16 cellular contexts compared by ENCODE assay signal in the genomic region with DNA sequence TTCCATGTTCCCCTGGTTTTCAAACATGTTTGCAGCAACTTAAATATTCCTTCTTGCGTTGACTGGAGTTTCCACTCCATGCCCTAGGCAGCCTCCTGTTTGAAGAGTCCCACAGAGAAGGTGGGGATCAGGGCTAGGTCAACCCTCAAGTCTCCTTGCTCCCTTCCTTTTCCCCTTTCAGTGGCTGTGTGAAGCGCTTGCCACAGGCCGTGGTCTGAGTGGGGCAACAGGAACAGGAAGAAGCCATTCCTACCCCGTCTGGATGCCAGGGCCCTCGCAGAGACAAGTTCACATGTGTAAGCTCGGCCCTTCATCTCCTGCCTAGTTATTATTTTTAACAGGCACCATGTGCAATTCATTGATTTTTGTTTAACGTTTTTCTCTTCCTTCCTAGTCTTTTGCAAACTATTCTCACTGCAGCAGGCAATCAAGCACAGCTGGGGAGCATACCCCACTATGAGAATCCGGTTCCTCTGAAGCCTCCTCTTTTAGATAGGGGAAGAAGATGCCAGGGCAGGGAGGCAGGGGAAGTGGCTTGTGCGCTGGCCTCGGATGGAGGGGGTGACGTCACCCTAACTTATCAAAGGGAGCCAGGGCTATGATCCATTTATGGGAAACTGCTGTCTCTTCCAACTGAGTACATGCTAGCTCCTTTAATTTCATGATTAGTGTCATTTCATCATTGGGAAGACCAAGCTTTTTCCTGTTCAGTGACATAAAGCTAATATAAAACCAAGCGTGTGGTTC.
DNase-seq lines count a peak whose midpoint lies in the region; ATAC-seq and TF ChIP-seq lines count a peak whose summit lies in the region.
"Had no signal": no experiment of that assay in that cellular context is flagged by ENCODE, and none has a peak within 500 bp of the region (broad histone marks: within the 10 kb centered on the region; RNA-seq: fewer than 3 reads in every experiment).

No MANE protein-coding gene starts in this region.

- 60 to 67% (median 64%) methylated on average over 12 of the region's 12 CpGs for WGBS in heart left ventricle, 4 donors

- H3K27me3 ChIP-seq in heart left ventricle (no peaks in the 10 kb centered on the region), vagina (no peaks in the 10 kb centered on the region)
- H3K27me3 ChIP-seq: cardiac muscle cell had no signal

- no peak for TF ChIP-seq POLR2A in heart left ventricle (IDR thresholded peaks at IDR 0.05)
- TF ChIP-seq POLR2A in vagina (IDR thresholded peaks at IDR 0.05): no peak

- H3K27ac ChIP-seq in heart left ventricle: peak overlapping the region in 1 of 12 donors; percentile 58
- no peak overlapping the region for H3K27ac ChIP-seq in vagina
- H3K27ac ChIP-seq: cardiac muscle cell, epithelial cell of prostate had no signal

- H3K4me3 ChIP-seq in heart left ventricle (no peak overlapping the region), vagina (no peak overlapping the region)
- H3K4me3 ChIP-seq: cardiac muscle cell had no signal

- TF ChIP-seq CTCF in heart left ventricle (IDR thresholded peaks at IDR 0.05) (no peak), vagina (IDR thresholded peaks at IDR 0.05) (no peak)

- peak; percentile 67 for ATAC-seq in Right ventricle myocardium inferior
- peak in 3 of 4 donors; percentile 42 to 74 (median 73) for ATAC-seq in heart left ventricle
- ATAC-seq in esophagus mucosa: no peak

- intact Hi-C loops in Right ventricle myocardium inferior (cut with DNase I) (no loop called here), cardiac septum (cut with DNase I) (no loop called here), heart left ventricle (cut with DNase I) (no loop called here), vagina (cut with DNase I) (no loop called here)

- H3K9me3 ChIP-seq in heart left ventricle (no peaks in the 10 kb centered on the region), vagina (no peaks in the 10 kb centered on the region)

- DNase-seq in Right ventricle myocardium inferior (ENCODE audit: missing footprints): no peak
- DNase-seq in cardiac septum (ENCODE audit: low spot score): no peak
- DNase-seq in OCI-M1 (lab: John Stamatoyannopoulos, UW): peak; percentile 88
- DNase-seq in heart left ventricle: peak in 2 of 5 donors; percentile 20 to 62
- DNase-seq in vagina (ENCODE audit: extremely low spot score in 2 of 2): peak; percentile 47 to 74
- DNase-seq in stimulated activated CD4-positive, alpha-beta T cell treated with anti-CD3 and anti-CD28 coated beads, Interleukin-2, amount 100 ng/mL, for 24 hours: no peak
- no peak for DNase-seq in foreskin melanocyte
- DNase-seq: activated CD4-positive, alpha-beta memory T cell treated with anti-CD3 and anti-CD28 coated beads, Interleukin-2, amount 10 ng/mL, durations not matched to agents 7 days and 5 days; activated naive CD4-positive, alpha-beta T cell; DMS79; midbrain; NCI-H1105; NCI-H774 had no signal

- H3K4me1 ChIP-seq in heart left ventricle (no peaks in the 10 kb centered on the region), vagina (no peaks in the 10 kb centered on the region)

- no peaks in the 10 kb centered on the region for H3K36me3 ChIP-seq in heart left ventricle
- H3K36me3 ChIP-seq in vagina: no peaks in the 10 kb centered on the region
- H3K36me3 ChIP-seq: cardiac muscle cell had no signal

Comparison
In these comparisons a context has a peak if more than half of its experiments do, and no peak if none do; other contexts are left out.
1. DNase-seq: peak in OCI-M1 (single experiment) and vagina (2 of 2); none in Right ventricle myocardium inferior (single experiment), cardiac septum (single experiment), stimulated activated CD4-positive, alpha-beta T cell treated with anti-CD3 and anti-CD28 coated beads, Interleukin-2, amount 100 ng/mL, for 24 hours (0 of 2) and foreskin melanocyte (single experiment).